Comparison of ENCODE assay signal across 27 cellular contexts in the genomic region with DNA sequence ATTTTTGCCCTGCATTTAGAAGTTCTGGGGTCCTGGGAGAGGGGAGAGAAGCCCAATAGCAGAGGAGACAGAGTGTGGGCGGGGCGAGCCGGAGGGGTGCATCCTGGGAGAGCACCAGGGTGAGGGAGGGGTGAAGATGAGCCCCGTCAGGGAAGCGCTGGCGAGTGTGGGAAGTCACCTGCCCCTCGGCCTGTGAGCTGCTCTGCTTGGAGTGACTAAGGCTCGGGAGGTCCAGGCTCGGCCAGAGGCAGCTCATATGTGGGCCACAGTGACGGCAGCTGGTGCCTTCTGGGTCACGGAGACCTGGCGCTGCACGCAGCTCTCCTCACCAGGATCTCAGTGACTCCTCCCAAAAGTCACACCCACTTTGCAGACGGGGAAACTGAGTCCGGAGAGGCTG. TPM values are rescaled to one million over a fixed set of nuclear protein-coding genes. Genes with fewer than 3 reads are reported as not detected.
A peak's percentile ranks its signal among the peaks of the same experiment; 100 is the strongest.
DNase-seq lines count a peak whose midpoint lies in the region; ATAC-seq and TF ChIP-seq lines count a peak whose summit lies in the region.
"Had no signal": no experiment of that assay in that cellular context is flagged by ENCODE, and none has a peak within 500 bp of the region (broad histone marks: within the 10 kb centered on the region; RNA-seq: fewer than 3 reads in every experiment).

No MANE protein-coding gene starts in this region.

- peak overlapping the region; percentile 71 for H3K14ac ChIP-seq in neuronal stem cell (ENCODE audit: low read length)

- CTCF ChIA-PET in A673 (lab: Charles Lee) = no interaction called here

- peaks cover 5% of the 10 kb centered on the region for H3K9me3 Mint-ChIP-seq in T-helper 1 cell treated with Interleukin-12 subunit alpha and Interleukin-12 subunit beta and Interleukin-4 antibody, amounts not matched to agents 30 μg/mL and 1 μg/mL, for 36 hours
- no peaks in the 10 kb centered on the region for H3K9me3 Mint-ChIP-seq in activated T-helper 1 cell treated with anti-CD3 and anti-CD28 coated beads, Interleukin-12 subunit alpha, Interleukin-12 subunit beta, Interleukin-2, Interleukin-4 antibody, amounts not matched to agents 30 ng/mL and 10 ng/mL and 1 ng/mL, durations not matched to agents 14 hours and 24 hours and 36 hours
- H3K9me3 Mint-ChIP-seq in stimulated activated effector memory CD8-positive, alpha-beta T cell treated with anti-CD3 and anti-CD28 coated beads, Interleukin-12 subunit alpha, Interleukin-12 subunit beta, amount 100 ng/mL, for 72 hours = no peaks in the 10 kb centered on the region

- H3K4me1 ChIP-seq in neuronal stem cell (ENCODE audit: control insufficient read depth in 2 of 2, insufficient read depth in 1 of 2, low read depth in 1 of 2, low read length in 2 of 2) (peaks cover 4% of the 10 kb centered on the region in 2 donors), A673 (ENCODE audit: insufficient read depth, low read length, poor library complexity, severe bottlenecking) (no peaks in the 10 kb centered on the region)
- H3K4me1 ChIP-seq: BE2C had no signal

- H2AK5ac ChIP-seq in neuronal stem cell (ENCODE audit: low read depth, low read length) = no peak overlapping the region

- H2BK120ac ChIP-seq in neuronal stem cell (ENCODE audit: low read depth, low read length) = no peak overlapping the region

- H3K36me3 ChIP-seq in neuronal stem cell (replicated peaks in 1 of 2; ENCODE audit: control insufficient read depth in 2 of 2, insufficient read depth in 2 of 2, low read length in 2 of 2) = no peaks in the 10 kb centered on the region
- no peaks in the 10 kb centered on the region for H3K36me3 ChIP-seq in A673 (ENCODE audit: insufficient read depth, low read length, poor library complexity, severe bottlenecking)
- H3K36me3 ChIP-seq: BE2C, SJSA1 had no signal

- no peak overlapping the region for H2BK12ac ChIP-seq in neuronal stem cell (ENCODE audit: low read length)

- WGBS in neuronal stem cell (ENCODE audit: extremely low coverage in 2 of 2, insufficient read length in 2 of 2, insufficient replicate concordance in 1 of 2), 2 donors = no CpG with 5 or more reads among the region's 15 CpGs

- H3K9me3 ChIP-seq in neuronal stem cell (replicated peaks in 1 of 2; ENCODE audit: control insufficient read depth in 2 of 2, insufficient read depth in 1 of 2, low read depth in 1 of 2, low read length in 2 of 2) (peaks cover 0 to 2% of the 10 kb centered on the region in 2 donors), A673 (ENCODE audit: low read depth, low read length, poor library complexity, severe bottlenecking) (no peaks in the 10 kb centered on the region)
- H3K9me3 ChIP-seq: BE2C, SJSA1 had no signal

- no peak overlapping the region for H2BK5ac ChIP-seq in neuronal stem cell (ENCODE audit: low read length)

- DNase-seq in T-helper 1 cell (no peak), neuronal stem cell (ENCODE audit: low spot score) (no peak), HPDE6-E6E7 (ENCODE audit: extremely low spot score) (no peak), A673 (ENCODE audit: low spot score) (no peak)
- DNase-seq in activated T-helper 1 cell treated with anti-CD3 and anti-CD28 coated beads, Interleukin-12 subunit alpha, Interleukin-12 subunit beta, Interleukin-2, Interleukin-4 antibody, amounts not matched to agents 30 ng/mL and 10 ng/mL and 1 ng/mL, durations not matched to agents 14 hours and 24 hours and 36 hours (ENCODE audit: low spot score) = no peak
- no peak for DNase-seq in stimulated activated effector memory CD8-positive, alpha-beta T cell treated with anti-CD3 and anti-CD28 coated beads, Interleukin-12 subunit alpha, Interleukin-12 subunit beta, amount 100 ng/mL, for 72 hours (ENCODE audit: low spot score in 2 of 2)
- DNase-seq: ACHN, BE2C, Calu3, DMS79 treated with DMSO at 0.1 percent for 48 hours, GF-D8, GM23248, Karpas-422, NCI-H1092 treated with DMSO at 0.1 percent for 48 hours, NCI-H1436, NCI-H187, NCI-H446, NCI-H524 treated with DMSO at 0.1 percent for 48 hours, NCI-H774 had no signal

- no peak overlapping the region for H3K4me3 Mint-ChIP-seq in T-helper 1 cell treated with Interleukin-12 subunit alpha and Interleukin-12 subunit beta and Interleukin-4 antibody, amounts not matched to agents 30 μg/mL and 1 μg/mL, for 36 hours
- peak overlapping the region; percentile 53 for H3K4me3 Mint-ChIP-seq in activated T-helper 1 cell treated with anti-CD3 and anti-CD28 coated beads, Interleukin-12 subunit alpha, Interleukin-12 subunit beta, Interleukin-2, Interleukin-4 antibody, amounts not matched to agents 30 ng/mL and 10 ng/mL and 1 ng/mL, durations not matched to agents 14 hours and 24 hours and 36 hours
- no peak overlapping the region for H3K4me3 Mint-ChIP-seq in stimulated activated effector memory CD8-positive, alpha-beta T cell treated with anti-CD3 and anti-CD28 coated beads, Interleukin-12 subunit alpha, Interleukin-12 subunit beta, amount 100 ng/mL, for 72 hours

- H3K36me3 Mint-ChIP-seq in T-helper 1 cell treated with Interleukin-12 subunit alpha and Interleukin-12 subunit beta and Interleukin-4 antibody, amounts not matched to agents 30 μg/mL and 1 μg/mL, for 36 hours (ENCODE audit: low read depth) = peaks cover 2% of the 10 kb centered on the region
- H3K36me3 Mint-ChIP-seq in activated T-helper 1 cell treated with anti-CD3 and anti-CD28 coated beads, Interleukin-12 subunit alpha, Interleukin-12 subunit beta, Interleukin-2, Interleukin-4 antibody, amounts not matched to agents 30 ng/mL and 10 ng/mL and 1 ng/mL, durations not matched to agents 14 hours and 24 hours and 36 hours (ENCODE audit: low read depth) = no peaks in the 10 kb centered on the region
- no peaks in the 10 kb centered on the region for H3K36me3 Mint-ChIP-seq in stimulated activated effector memory CD8-positive, alpha-beta T cell treated with anti-CD3 and anti-CD28 coated beads, Interleukin-12 subunit alpha, Interleukin-12 subunit beta, amount 100 ng/mL, for 72 hours

- BruUV-seq in A673 (replicated peaks; lab: Mats Ljungman, UMichigan) = no TSS peak

- peaks cover 1% of the 10 kb centered on the region for H3K79me1 ChIP-seq in neuronal stem cell (ENCODE audit: low read depth, low read length)

- H2AFZ ChIP-seq in neuronal stem cell (ENCODE audit: low read length) = no peak overlapping the region
- H2AFZ ChIP-seq: GM23248 had no signal

- no peaks in the 10 kb centered on the region for H3K27me3 Mint-ChIP-seq in T-helper 1 cell treated with Interleukin-12 subunit alpha and Interleukin-12 subunit beta and Interleukin-4 antibody, amounts not matched to agents 30 μg/mL and 1 μg/mL, for 36 hours (ENCODE audit: low read depth)
- H3K27me3 Mint-ChIP-seq in activated T-helper 1 cell treated with anti-CD3 and anti-CD28 coated beads, Interleukin-12 subunit alpha, Interleukin-12 subunit beta, Interleukin-2, Interleukin-4 antibody, amounts not matched to agents 30 ng/mL and 10 ng/mL and 1 ng/mL, durations not matched to agents 14 hours and 24 hours and 36 hours (ENCODE audit: insufficient read depth) = peaks cover 5% of the 10 kb centered on the region

- no peak overlapping the region for H3K4ac ChIP-seq in neuronal stem cell (ENCODE audit: low read length)

- H3K4me2 ChIP-seq in neuronal stem cell (ENCODE audit: insufficient read depth, low read length, poor library complexity, severe bottlenecking) = no peak overlapping the region

- intact Hi-C loops in activated T-helper 1 cell treated with anti-CD3 and anti-CD28 coated beads, Interleukin-12 subunit alpha, Interleukin-12 subunit beta, Interleukin-2, Interleukin-4 antibody, amounts not matched to agents 30 ng/mL and 10 ng/mL and 1 ng/mL, durations not matched to agents 14 hours and 24 hours and 36 hours (cut with micrococcal nuclease) = no loop called here
- intact Hi-C loops in A673 (cut with micrococcal nuclease; ENCODE audit: unreplicated experiment) = no loop called here

- POLR2A ChIA-PET in A673 (lab: Charles Lee; ENCODE audit: low non-redundant PET) = no interaction called here

- H4K91ac ChIP-seq in neuronal stem cell (ENCODE audit: low read depth, low read length, poor library complexity) = no peak overlapping the region

- H3K4me3 ChIP-seq in neuronal stem cell (ENCODE audit: low read length in 2 of 2) (no peak overlapping the region), A673 (ENCODE audit: low read depth, low read length, poor library complexity, severe bottlenecking) (no peak overlapping the region)
- H3K4me3 ChIP-seq: GM23248, SJSA1 had no signal

- TF ChIP-seq CTCF in A673 (conservative IDR thresholded peaks at IDR 0.05; ENCODE audit: low read depth, low read length) = no peak

- peak overlapping the region; percentile 17 for H4K8ac ChIP-seq in neuronal stem cell (ENCODE audit: low read depth, low read length)

- H2BK15ac ChIP-seq in neuronal stem cell (ENCODE audit: low read length) = peak overlapping the region; percentile 26

- no peak for ATAC-seq in stimulated activated effector memory CD8-positive, alpha-beta T cell treated with anti-CD3 and anti-CD28 coated beads, Interleukin-12 subunit alpha, Interleukin-12 subunit beta, amount 100 ng/mL, for 72 hours
- no peak for ATAC-seq in HG03354 (IDR thresholded peaks at IDR 0.05; ENCODE audit: poor library complexity, severe bottlenecking, unreplicated experiment)
- ATAC-seq: HCT116, Right ventricle myocardium inferior had no signal

- no peak overlapping the region for H3K18ac ChIP-seq in neuronal stem cell (ENCODE audit: low read length)

- H3K27ac ChIP-seq in neuronal stem cell (replicated peaks; ENCODE audit: low read length) (no peak overlapping the region), A673 (ENCODE audit: low read depth, low read length, poor library complexity, severe bottlenecking) (no peak overlapping the region)
- H3K27ac ChIP-seq: GM23248, HL-60, SJSA1 had no signal

- H3K27me3 ChIP-seq in neuronal stem cell (ENCODE audit: control insufficient read depth in 3 of 3, insufficient read depth in 3 of 3, low read depth in 1 of 3, low read length in 3 of 3) (peaks cover 0 to 34% (median 2%) of the 10 kb centered on the region in 3 experiments), A673 (replicated peaks; ENCODE audit: insufficient read depth, low read depth, low read length, poor library complexity) (no peaks in the 10 kb centered on the region)
- H3K27me3 ChIP-seq: BE2C, SJSA1 had no signal

- peaks cover 2% of the 10 kb centered on the region for H3K4me1 Mint-ChIP-seq in T-helper 1 cell treated with Interleukin-12 subunit alpha and Interleukin-12 subunit beta and Interleukin-4 antibody, amounts not matched to agents 30 μg/mL and 1 μg/mL, for 36 hours (ENCODE audit: low read depth)
- H3K4me1 Mint-ChIP-seq in activated T-helper 1 cell treated with anti-CD3 and anti-CD28 coated beads, Interleukin-12 subunit alpha, Interleukin-12 subunit beta, Interleukin-2, Interleukin-4 antibody, amounts not matched to agents 30 ng/mL and 10 ng/mL and 1 ng/mL, durations not matched to agents 14 hours and 24 hours and 36 hours (ENCODE audit: low read depth) = peaks cover 7% of the 10 kb centered on the region
- no peaks in the 10 kb centered on the region for H3K4me1 Mint-ChIP-seq in stimulated activated effector memory CD8-positive, alpha-beta T cell treated with anti-CD3 and anti-CD28 coated beads, Interleukin-12 subunit alpha, Interleukin-12 subunit beta, amount 100 ng/mL, for 72 hours

- peak overlapping the region; percentile 11 for H3K27ac Mint-ChIP-seq in T-helper 1 cell treated with Interleukin-12 subunit alpha and Interleukin-12 subunit beta and Interleukin-4 antibody, amounts not matched to agents 30 μg/mL and 1 μg/mL, for 36 hours
- H3K27ac Mint-ChIP-seq in activated T-helper 1 cell treated with anti-CD3 and anti-CD28 coated beads, Interleukin-12 subunit alpha, Interleukin-12 subunit beta, Interleukin-2, Interleukin-4 antibody, amounts not matched to agents 30 ng/mL and 10 ng/mL and 1 ng/mL, durations not matched to agents 14 hours and 24 hours and 36 hours = no peak overlapping the region
- peak overlapping the region; percentile 65 for H3K27ac Mint-ChIP-seq in stimulated activated effector memory CD8-positive, alpha-beta T cell treated with anti-CD3 and anti-CD28 coated beads, Interleukin-12 subunit alpha, Interleukin-12 subunit beta, amount 100 ng/mL, for 72 hours

- H3K23ac ChIP-seq in neuronal stem cell (ENCODE audit: low read depth, low read length, poor library complexity) = peak overlapping the region; percentile 80

- H3K9ac ChIP-seq in neuronal stem cell (ENCODE audit: low read depth, low read length, poor library complexity) = no peak overlapping the region
- H3K9ac ChIP-seq: GM23248 had no signal

RNA-seq across cellular contexts. Expression of gene ZG16B, which starts 1.1 kb away (rescaled TPM):
- total RNA-seq in activated T-helper 1 cell treated with anti-CD3 and anti-CD28 coated beads, Interleukin-12 subunit alpha, Interleukin-12 subunit beta, Interleukin-2, Interleukin-4 antibody, amounts not matched to agents 30 ng/mL and 10 ng/mL and 1 ng/mL, durations not matched to agents 14 hours and 24 hours and 36 hours = 11.7 and 12.9 TPM in 2 replicates
- not detected for polyA plus RNA-seq in neuronal stem cell (2013, experiment 1 of 2)
- polyA plus RNA-seq in neuronal stem cell (2013, experiment 2 of 2) = not detected
- total RNA-seq in A673 (2021) = not detected in 2 replicates
- total RNA-seq: GM23248 had no signal
- polyA plus RNA-seq: GM23248 had no signal

RNA-seq across cellular contexts. Expression of gene PRSS21, which starts 14.2 kb away (rescaled TPM):
- 9.2 and 10.1 TPM in 2 replicates for total RNA-seq in activated T-helper 1 cell treated with anti-CD3 and anti-CD28 coated beads, Interleukin-12 subunit alpha, Interleukin-12 subunit beta, Interleukin-2, Interleukin-4 antibody, amounts not matched to agents 30 ng/mL and 10 ng/mL and 1 ng/mL, durations not matched to agents 14 hours and 24 hours and 36 hours
- polyA plus RNA-seq in neuronal stem cell (2013, experiment 1 of 2) = not detected
- polyA plus RNA-seq in neuronal stem cell (2013, experiment 2 of 2) = not detected
- total RNA-seq in A673 (2021) = not detected in 2 replicates
- total RNA-seq: Calu3, GM23248, HT-29, M059J, Right ventricle myocardium inferior, SJSA1 had no signal
- polyA plus RNA-seq: GM23248 had no signal

RNA-seq across cellular contexts. Expression of gene PRSS22, which starts 26.8 kb away (rescaled TPM):
- not detected in 2 replicates for total RNA-seq in activated T-helper 1 cell treated with anti-CD3 and anti-CD28 coated beads, Interleukin-12 subunit alpha, Interleukin-12 subunit beta, Interleukin-2, Interleukin-4 antibody, amounts not matched to agents 30 ng/mL and 10 ng/mL and 1 ng/mL, durations not matched to agents 14 hours and 24 hours and 36 hours
- polyA plus RNA-seq in neuronal stem cell (2013, experiment 1 of 2) = not detected
- not detected for polyA plus RNA-seq in neuronal stem cell (2013, experiment 2 of 2)
- total RNA-seq in A673 (2021) = not detected in 2 replicates
- total RNA-seq: GM23248, M059J, Right ventricle myocardium inferior, SJSA1 had no signal
- polyA plus RNA-seq: GM23248 had no signal

RNA-seq across cellular contexts. Expression of gene PRSS41, which starts 32.9 kb away (rescaled TPM):
- not detected in 2 replicates for total RNA-seq in activated T-helper 1 cell treated with anti-CD3 and anti-CD28 coated beads, Interleukin-12 subunit alpha, Interleukin-12 subunit beta, Interleukin-2, Interleukin-4 antibody, amounts not matched to agents 30 ng/mL and 10 ng/mL and 1 ng/mL, durations not matched to agents 14 hours and 24 hours and 36 hours
- polyA plus RNA-seq in neuronal stem cell (2013, experiment 1 of 2) = not detected
- not detected for polyA plus RNA-seq in neuronal stem cell (2013, experiment 2 of 2)
- not detected in 2 replicates for total RNA-seq in A673 (2021)
- total RNA-seq: Calu3, GM23248, HT-29, M059J, Right ventricle myocardium inferior, SJSA1 had no signal
- polyA plus RNA-seq: GM23248 had no signal

RNA-seq across cellular contexts. Expression of gene PRSS33, which starts 43.8 kb away (rescaled TPM):
- total RNA-seq in activated T-helper 1 cell treated with anti-CD3 and anti-CD28 coated beads, Interleukin-12 subunit alpha, Interleukin-12 subunit beta, Interleukin-2, Interleukin-4 antibody, amounts not matched to agents 30 ng/mL and 10 ng/mL and 1 ng/mL, durations not matched to agents 14 hours and 24 hours and 36 hours = 0.10 TPM in 1 of 2 replicates, not detected in the other
- 2.3 TPM for polyA plus RNA-seq in neuronal stem cell (2013, experiment 1 of 2)
- 2.2 TPM for polyA plus RNA-seq in neuronal stem cell (2013, experiment 2 of 2)
- total RNA-seq in A673 (2021) = not detected in 2 replicates
- total RNA-seq: GM23248, M059J, Right ventricle myocardium inferior, SJSA1 had no signal
- polyA plus RNA-seq: GM23248 had no signal

Comparison
In these comparisons a context has a peak if more than half of its experiments do, and no peak if none do; other contexts are left out.
1. RNA of gene ZG16B, which starts 1.1 kb away (total RNA-seq): 11.7 to 12.9 TPM in activated T-helper 1 cell treated with anti-CD3 and anti-CD28 coated beads, Interleukin-12 subunit alpha, Interleukin-12 subunit beta, Interleukin-2, Interleukin-4 antibody, amounts not matched to agents 30 ng/mL and 10 ng/mL and 1 ng/mL, durations not matched to agents 14 hours and 24 hours and 36 hours; not detected in A673; every median in the first group is over 10 times any median in the second.
2. RNA of gene PRSS21, which starts 14.2 kb away (total RNA-seq): 9.2 to 10.1 TPM in activated T-helper 1 cell treated with anti-CD3 and anti-CD28 coated beads, Interleukin-12 subunit alpha, Interleukin-12 subunit beta, Interleukin-2, Interleukin-4 antibody, amounts not matched to agents 30 ng/mL and 10 ng/mL and 1 ng/mL, durations not matched to agents 14 hours and 24 hours and 36 hours; not detected in A673; every median in the first group is over 10 times any median in the second.